In the genomic region with DNA sequence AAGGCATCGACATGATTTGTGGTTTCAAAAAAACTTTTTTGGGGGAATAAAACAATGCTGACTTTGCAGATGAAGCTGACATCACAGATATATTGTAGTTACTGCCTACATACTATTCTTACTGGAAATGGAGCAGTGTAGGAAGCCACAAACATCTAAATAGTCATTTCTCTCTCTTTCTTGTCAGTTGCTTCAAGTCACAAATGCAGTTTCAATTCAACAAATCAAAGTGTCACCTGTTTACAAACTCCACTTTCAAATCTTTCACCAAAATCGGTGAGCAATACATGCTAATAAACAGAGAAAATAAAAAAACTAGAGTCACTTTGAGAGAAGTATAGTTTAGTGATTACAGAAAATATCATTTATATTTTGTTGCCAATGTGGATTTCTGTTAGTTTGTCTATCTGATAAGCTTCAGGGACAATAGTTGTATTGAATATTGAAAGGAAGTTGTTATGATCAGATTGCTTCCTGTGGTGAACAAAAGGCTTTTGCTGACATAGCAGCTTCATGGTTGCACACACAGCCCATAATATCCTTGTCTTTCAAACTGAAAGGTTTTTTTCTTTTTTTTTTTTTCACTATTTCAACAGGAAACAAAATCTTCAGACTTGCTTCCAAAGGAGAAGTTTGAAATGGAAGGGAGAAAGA, we compare ENCODE assay signal across 11 cellular contexts. TPM values are rescaled to one million over a fixed set of nuclear protein-coding genes. Genes with fewer than 3 reads are reported as not detected.
DNase-seq lines count a peak whose midpoint lies in the region; ATAC-seq and TF ChIP-seq lines count a peak whose summit lies in the region.
"Had no signal": no experiment of that assay in that cellular context is flagged by ENCODE, and none has a peak within 500 bp of the region (broad histone marks: within the 10 kb centered on the region; RNA-seq: fewer than 3 reads in every experiment).

No MANE protein-coding gene starts in this region.

- peak; percentile 82 for ATAC-seq in activated CD8-positive, alpha-beta memory T cell treated with anti-CD3 and anti-CD28 coated beads, Interleukin-2, amount 10 ng/mL, durations not matched to agents 7 days and 5 days
- ATAC-seq in GM21737 (IDR thresholded peaks at IDR 0.05; ENCODE audit: unreplicated experiment) (peak; percentile 84), HG03469 (IDR thresholded peaks at IDR 0.05; ENCODE audit: unreplicated experiment) (peak; percentile 89)

- TF ChIP-seq CTCF in nephron progenitor cell (IDR thresholded peaks at IDR 0.05), result no peak

- peaks cover 3% of the 10 kb centered on the region for H3K36me3 Mint-ChIP-seq in activated CD8-positive, alpha-beta memory T cell treated with anti-CD3 and anti-CD28 coated beads, Interleukin-2, amount 10 ng/mL, durations not matched to agents 7 days and 5 days
- peaks cover 27% of the 10 kb centered on the region for H3K36me3 Mint-ChIP-seq in nephron progenitor cell (ENCODE audit: low read depth)

- peaks cover 3% of the 10 kb centered on the region for H3K27me3 Mint-ChIP-seq in activated CD8-positive, alpha-beta memory T cell treated with anti-CD3 and anti-CD28 coated beads, Interleukin-2, amount 10 ng/mL, durations not matched to agents 7 days and 5 days
- peaks cover 3% of the 10 kb centered on the region for H3K27me3 Mint-ChIP-seq in nephron progenitor cell (ENCODE audit: low read depth, poor library complexity)

- intact Hi-C loops in posterior cingulate gyrus (cut with DNase I), result no loop called here

- no peaks in the 10 kb centered on the region for H3K9me3 Mint-ChIP-seq in activated CD8-positive, alpha-beta memory T cell treated with anti-CD3 and anti-CD28 coated beads, Interleukin-2, amount 10 ng/mL, durations not matched to agents 7 days and 5 days (ENCODE audit: low read depth)
- H3K9me3 Mint-ChIP-seq in nephron progenitor cell, result peaks cover 21% of the 10 kb centered on the region

- CTCF ChIA-PET in activated CD8-positive, alpha-beta memory T cell treated with anti-CD3 and anti-CD28 coated beads, Interleukin-2, amount 10 ng/mL, durations not matched to agents 7 days and 5 days (lab: Charles Lee), result no interaction called here

- peaks cover 22% of the 10 kb centered on the region for H3K4me1 Mint-ChIP-seq in activated CD8-positive, alpha-beta memory T cell treated with anti-CD3 and anti-CD28 coated beads, Interleukin-2, amount 10 ng/mL, durations not matched to agents 7 days and 5 days
- peaks cover 48% of the 10 kb centered on the region for H3K4me1 Mint-ChIP-seq in nephron progenitor cell

- H3K4me3 Mint-ChIP-seq in activated CD8-positive, alpha-beta memory T cell treated with anti-CD3 and anti-CD28 coated beads, Interleukin-2, amount 10 ng/mL, durations not matched to agents 7 days and 5 days, result peak overlapping the region; percentile 53
- H3K4me3 Mint-ChIP-seq in nephron progenitor cell, result no peak overlapping the region

- peak overlapping the region; percentile 82 for H3K27ac Mint-ChIP-seq in activated CD8-positive, alpha-beta memory T cell treated with anti-CD3 and anti-CD28 coated beads, Interleukin-2, amount 10 ng/mL, durations not matched to agents 7 days and 5 days
- peak overlapping the region; percentile 10 for H3K27ac Mint-ChIP-seq in nephron progenitor cell

- DNase-seq in activated CD8-positive, alpha-beta memory T cell treated with anti-CD3 and anti-CD28 coated beads, Interleukin-2, amount 10 ng/mL, durations not matched to agents 7 days and 5 days, result peak; percentile 48
- no peak for DNase-seq in activated CD8-positive, alpha-beta memory T cell treated with anti-CD3 and anti-CD28 coated beads, Interleukin-2, amount 50 U/mL, for 48 hours
- DNase-seq in nephron progenitor cell (no peak), OCI-M2 (lab: John Stamatoyannopoulos, UW; ENCODE audit: unreplicated experiment) (no peak), posterior cingulate gyrus (no peak), NCI-H1417 treated with DMSO at 0.1 percent for 48 hours (lab: John Stamatoyannopoulos, UW) (no peak)
- DNase-seq: activated CD4-positive, alpha-beta T cell treated with anti-CD3 and anti-CD28 coated beads for 48 hours; NCI-H524; stimulated activated CD4-positive, alpha-beta T cell treated with anti-CD3 and anti-CD28 coated beads, Interleukin-12 subunit alpha, Interleukin-12 subunit beta, amount 100 ng/mL, for 4 hours had no signal

RNA-seq across cellular contexts. Expression of a gene that starts 49.7 kb away (rescaled TPM):
- under 1 TPM; 0.37 to 0.67 TPM for total RNA-seq in activated CD8-positive, alpha-beta memory T cell treated with anti-CD3 and anti-CD28 coated beads, Interleukin-2, amount 10 ng/mL, durations not matched to agents 7 days and 5 days
